ENCODE assay signal across 20 cellular contexts in the genomic region with DNA sequence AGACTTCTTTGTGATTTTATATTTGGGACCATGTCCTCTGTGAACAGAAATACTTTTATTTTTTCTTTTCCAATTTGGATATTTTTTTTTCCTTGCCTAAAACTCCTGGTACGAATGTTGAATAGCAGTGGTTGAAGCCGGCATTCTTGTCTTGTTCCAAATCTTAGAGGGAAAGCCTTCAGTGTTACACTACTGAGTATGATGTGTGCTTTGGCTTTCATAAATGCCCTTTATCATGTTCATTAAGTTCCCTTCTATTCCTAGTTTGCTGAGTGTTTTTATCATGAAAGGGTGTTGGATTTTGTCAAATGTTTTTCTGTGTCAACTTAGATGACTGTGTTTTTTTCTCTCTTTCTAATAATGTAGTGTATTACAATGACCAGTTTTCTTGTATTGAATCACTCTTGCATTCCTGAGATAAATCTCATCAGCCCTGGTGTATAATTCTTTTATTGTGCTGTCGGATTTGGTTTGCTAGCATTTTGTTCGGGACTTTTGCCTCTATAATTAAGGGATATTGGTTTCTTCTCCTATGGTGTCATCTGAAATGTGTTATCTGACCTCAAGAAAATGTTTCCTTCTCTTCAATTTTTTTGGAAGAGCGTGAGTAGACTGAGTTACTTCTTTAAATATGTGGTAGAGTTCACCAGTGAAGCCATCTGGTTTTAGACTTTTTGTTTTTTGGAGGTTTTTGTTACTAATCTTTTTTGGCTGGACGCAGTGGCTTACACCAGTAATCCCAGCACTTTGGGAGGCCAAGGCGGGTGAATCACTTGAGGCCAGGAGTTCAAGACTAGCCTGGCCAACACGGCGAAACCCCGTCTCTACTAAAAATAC.
DNase-seq lines count a peak whose midpoint lies in the region; ATAC-seq and TF ChIP-seq lines count a peak whose summit lies in the region.
"Had no signal": no experiment of that assay in that cellular context is flagged by ENCODE, and none has a peak within 500 bp of the region (broad histone marks: within the 10 kb centered on the region; RNA-seq: fewer than 3 reads in every experiment).

No MANE protein-coding gene starts in this region.

- TF ChIP-seq CTCF in AG04449 (IDR thresholded peaks at IDR 0.05; ENCODE audit: insufficient read depth, low read length, missing control alignments) (no peak), astrocyte of the cerebellum (IDR thresholded peaks at IDR 0.05; ENCODE audit: low read depth, low read length, missing control alignments) (no peak)

- H3K4me3 ChIP-seq in AG04449 (ENCODE audit: low read depth, low read length) (no peak overlapping the region), astrocyte of the cerebellum (ENCODE audit: low read depth, low read length) (no peak overlapping the region)
- H3K4me3 ChIP-seq: A549, right lobe of liver, vagina had no signal

- peak; percentile 24 for DNase-seq in AG04449 (ENCODE audit: low read depth, low spot score)
- peak; percentile 59 for DNase-seq in HCEC 1CT
- peak; percentile 18 for DNase-seq in astrocyte of the cerebellum (ENCODE audit: low read depth)
- peak; percentile 58 for DNase-seq in foreskin melanocyte
- DNase-seq in COR-L47 (lab: John Stamatoyannopoulos, UW) = no peak
- no peak for DNase-seq in NCI-H82 treated with DMSO at 0.1 percent for 48 hours (lab: John Stamatoyannopoulos, UW; ENCODE audit: unreplicated experiment)
- no peak for DNase-seq in globus pallidus (ENCODE audit: low spot score)
- DNase-seq: activated CD4-positive, alpha-beta memory T cell treated with anti-CD3 and anti-CD28 coated beads, Interleukin-2, amount 10 ng/mL, durations not matched to agents 7 days and 5 days; activated T-cell treated with anti-CD3 and anti-CD28 coated beads, Interleukin-2, amount 50 U/mL, for 4 hours; Caco-2; H7; left colon; NCI-H1417 treated with DMSO at 0.1 percent for 48 hours; nucleus accumbens; right lobe of liver; RPMI8226; stimulated activated CD4-positive, alpha-beta T cell treated with anti-CD3 and anti-CD28 coated beads, Interleukin-1b, Interleukin-23, amount 100 ng/mL, for 48 hours had no signal

- POLR2A ChIA-PET in AG04449 (lab: Yijun Ruan, JAX) = no interaction called here

- no peak for ATAC-seq in GM18868 (IDR thresholded peaks at IDR 0.05; ENCODE audit: unreplicated experiment)
- ATAC-seq: A549; activated T-cell treated with anti-CD3 and anti-CD28 coated beads, Interleukin-2, amount 50 U/mL, for 4 hours; left colon; right lobe of liver had no signal

- CTCF ChIA-PET in AG04449 (lab: Yijun Ruan, JAX) = no interaction called here

- in situ Hi-C loops in astrocyte of the cerebellum (cut with HindIII; ENCODE audit: low sequenced_read_pairs) = no loop called here

Comparison
In these comparisons a context has a peak if more than half of its experiments do, and no peak if none do; other contexts are left out.
1. DNase-seq: peak in AG04449 (single experiment), HCEC 1CT (single experiment), astrocyte of the cerebellum (single experiment) and foreskin melanocyte (single experiment); none in COR-L47 (single experiment), NCI-H82 treated with DMSO at 0.1 percent for 48 hours (single experiment) and globus pallidus (single experiment).